Comparison of ENCODE assay signal across 28 cellular contexts in genomic region chr2:74424995-74425406, GRCh38. TPM values are rescaled to one million over a fixed set of nuclear protein-coding genes. Genes with fewer than 3 reads are reported as not detected.
DNase-seq lines count a peak whose midpoint lies in the region; ATAC-seq and TF ChIP-seq lines count a peak whose summit lies in the region.
"Had no signal": no experiment of that assay in that cellular context is flagged by ENCODE, and none has a peak within 500 bp of the region (broad histone marks: within the 10 kb centered on the region; RNA-seq: fewer than 3 reads in every experiment).

No MANE protein-coding gene starts in this region.

- ATAC-seq in GM23338 (no peak), aorta (ENCODE audit: low FRiP score) (no peak), HG03565 (IDR thresholded peaks at IDR 0.05; ENCODE audit: unreplicated experiment) (no peak)
- ATAC-seq: gastrocnemius medialis, left colon, mucosa of descending colon had no signal

- no peak overlapping the region for H2AFZ ChIP-seq in GM23338
- no peak overlapping the region for H2AFZ ChIP-seq in PC-9

- H3K9me3 Mint-ChIP-seq in GM23338, result no peaks in the 10 kb centered on the region
- H3K9me3 Mint-ChIP-seq in progenitor cell of endocrine pancreas (ENCODE audit: low read depth), result no peaks in the 10 kb centered on the region
- H3K9me3 Mint-ChIP-seq: central memory CD8-positive, alpha-beta T cell; immature natural killer cell had no signal

- H3K27ac Mint-ChIP-seq in GM23338 (no peak overlapping the region), progenitor cell of endocrine pancreas (peak overlapping the region; percentile 45)
- H3K27ac Mint-ChIP-seq: activated naive CD8-positive, alpha-beta T cell had no signal

- H3K36me3 ChIP-seq in GM23338 (ENCODE audit: insufficient read depth) (peaks cover 8% of the 10 kb centered on the region; the same call in 1 of the 2 replicates), PC-9 (ENCODE audit: low read depth) (peaks cover 19% of the 10 kb centered on the region; the same call in 1 of the 2 replicates), aorta (ENCODE audit: control insufficient read depth in 1 of 2, insufficient read depth in 2 of 2, low read length in 1 of 2) (no peaks in the 10 kb centered on the region)

- intact Hi-C loops in PC-9 (cut with micrococcal nuclease; ENCODE audit: unreplicated experiment), result no loop called here
- intact Hi-C loops in aorta (cut with DNase I), result no loop called here

- POLR2A ChIA-PET in PC-9 (lab: Charles Lee; ENCODE audit: unreplicated experiment), result no interaction called here

- H3K4me3 Mint-ChIP-seq in GM23338 (no peak overlapping the region), progenitor cell of endocrine pancreas (ENCODE audit: low read depth) (no peak overlapping the region)
- H3K4me3 Mint-ChIP-seq: activated naive CD8-positive, alpha-beta T cell; central memory CD8-positive, alpha-beta T cell; immature natural killer cell had no signal

- TSS peak; percentile 4 for BruUV-seq in PC-9 (replicated peaks; lab: Mats Ljungman, UMichigan)

- H3K4me2 ChIP-seq in GM23338 (no peak overlapping the region), PC-9 (no peak overlapping the region)

- H3K4me1 ChIP-seq in GM23338 (ENCODE audit: insufficient read depth) (no peaks in the 10 kb centered on the region), PC-9 (replicated peaks; ENCODE audit: insufficient read depth) (peaks cover 9% of the 10 kb centered on the region), aorta (ENCODE audit: control insufficient read depth in 1 of 2, insufficient read depth in 2 of 2, low read length in 2 of 2) (no peaks in the 10 kb centered on the region)

- H3K27me3 ChIP-seq in GM23338 (ENCODE audit: insufficient read depth) (peaks cover 13% of the 10 kb centered on the region), PC-9 (ENCODE audit: insufficient read depth, low read depth) (no peaks in the 10 kb centered on the region), aorta (ENCODE audit: control insufficient read depth in 1 of 2, insufficient read depth in 2 of 2, low read length in 1 of 2) (no peaks in the 10 kb centered on the region)
- H3K27me3 ChIP-seq: ascending aorta, right atrium auricular region, stomach had no signal

- H3K36me3 Mint-ChIP-seq in GM23338 (ENCODE audit: low read depth) (peaks cover 49% of the 10 kb centered on the region), progenitor cell of endocrine pancreas (ENCODE audit: insufficient read depth) (peaks cover 18% of the 10 kb centered on the region)
- H3K36me3 Mint-ChIP-seq: activated naive CD8-positive, alpha-beta T cell had no signal

- H3K9me2 ChIP-seq in GM23338 (ENCODE audit: insufficient read depth) (no peaks in the 10 kb centered on the region), PC-9 (ENCODE audit: insufficient read depth) (no peaks in the 10 kb centered on the region)

- no peaks in the 10 kb centered on the region for H3K9me3 ChIP-seq in PC-9 (ENCODE audit: insufficient read depth, low read depth)
- H3K9me3 ChIP-seq in aorta (ENCODE audit: control insufficient read depth, low read length), result no peaks in the 10 kb centered on the region
- H3K9me3 ChIP-seq: ascending aorta, gastrocnemius medialis, mucosa of descending colon, right atrium auricular region, stomach had no signal

- DNase-seq in GM23338 (ENCODE audit: low spot score), result no peak
- DNase-seq in PC-9, result no peak
- DNase-seq in epithelial cell of prostate (ENCODE audit: low read depth, low spot score), result no peak
- no peak for DNase-seq in progenitor cell of endocrine pancreas (ENCODE audit: low spot score, unreplicated experiment)
- no peak for DNase-seq in aorta
- no peak for DNase-seq in NCI-H1048 (lab: John Stamatoyannopoulos, UW)
- DNase-seq: activated CD4-positive, alpha-beta T cell treated with anti-CD3 and anti-CD28 coated beads for 4 hours; activated effector memory CD4-positive, alpha-beta T cell treated with Interleukin-2 at 50 U/mL for 16 hours; C1 segment of cervical spinal cord; dermis blood vessel endothelial cell; DMS53; gastrocnemius medialis; hypothalamus; immature natural killer cell; IMR-90; left colon; mucosa of descending colon; NCI-H510A; stimulated activated CD4-positive, alpha-beta T cell treated with anti-CD3 and anti-CD28 coated beads, Interleukin-12 subunit alpha, Interleukin-12 subunit beta, amount 100 ng/mL, for 4 hours; stimulated activated CD4-positive, alpha-beta T cell treated with anti-CD3 and anti-CD28 coated beads, Interleukin-2, amount 100 ng/mL, for 48 hours; stomach; T1000 had no signal

- WGBS in aorta, 2 donors, result 73 to 87% methylated on average over 5 of the region's 5 CpGs

- TF ChIP-seq CTCF in GM23338 (conservative IDR thresholded peaks at IDR 0.05; ENCODE audit: low read depth in 2 of 2) (no peak), PC-9 (conservative IDR thresholded peaks at IDR 0.05) (no peak), progenitor cell of endocrine pancreas (IDR thresholded peaks at IDR 0.05; ENCODE audit: unreplicated experiment) (no peak)

- H3K27ac ChIP-seq in GM23338 (ENCODE audit: low read depth) (0 out of 2 replicates have a peak overlapping the region, but pooled peaks have one; percentile 32), PC-9 (no peak overlapping the region), epithelial cell of prostate (peak overlapping the region; percentile 99), aorta (ENCODE audit: low read depth in 1 of 2, low read length in 2 of 2) (no peak overlapping the region)
- H3K27ac ChIP-seq: ascending aorta, gastrocnemius medialis, right atrium auricular region, stomach, VCaP had no signal

- H3K79me2 ChIP-seq in GM23338 (replicated peaks; ENCODE audit: insufficient read depth) (no peaks in the 10 kb centered on the region), PC-9 (ENCODE audit: low read depth) (no peaks in the 10 kb centered on the region)

- peaks cover 5% of the 10 kb centered on the region; the same call in 1 of the 2 replicates for H4K20me1 ChIP-seq in GM23338 (replicated peaks; ENCODE audit: insufficient read depth)
- 0 out of 2 replicates have a peak, but pooled peaks cover 4% of the 10 kb centered on the region for H4K20me1 ChIP-seq in PC-9 (ENCODE audit: insufficient read depth)

- H3K4me3 ChIP-seq in GM23338 (no peak overlapping the region), PC-9 (no peak overlapping the region), aorta (ENCODE audit: low read length in 2 of 2) (no peak overlapping the region)
- H3K4me3 ChIP-seq: ascending aorta, gastrocnemius medialis, mucosa of descending colon, right atrium auricular region, stomach had no signal

- CTCF ChIA-PET in PC-9 (lab: Charles Lee), result no interaction called here

- H3K4me1 Mint-ChIP-seq in GM23338, result peaks cover 10% of the 10 kb centered on the region
- H3K4me1 Mint-ChIP-seq in progenitor cell of endocrine pancreas (ENCODE audit: low read depth), result peaks cover 7% of the 10 kb centered on the region

- peaks cover 39% of the 10 kb centered on the region for H3K27me3 Mint-ChIP-seq in GM23338 (ENCODE audit: insufficient read depth, low read depth, poor library complexity)
- peaks cover 4% of the 10 kb centered on the region for H3K27me3 Mint-ChIP-seq in progenitor cell of endocrine pancreas
- H3K27me3 Mint-ChIP-seq: activated naive CD8-positive, alpha-beta T cell; central memory CD8-positive, alpha-beta T cell had no signal

- H3F3A ChIP-seq in GM23338 (replicated peaks; ENCODE audit: low read depth), result peaks cover 13% of the 10 kb centered on the region; the same call in 1 of the 2 replicates
- H3F3A ChIP-seq in PC-9 (ENCODE audit: insufficient read depth, low read depth), result peaks cover 41% of the 10 kb centered on the region; the same call in 1 of the 2 replicates

RNA-seq across cellular contexts. Expression of gene WDR54, which starts 3.5 kb away (rescaled TPM):
- 41.3 and 41.6 TPM in 2 replicates for total RNA-seq in GM23338 (2014; rRNA removed; shearing (Covaris generic))
- polyA plus RNA-seq in GM23338 (2016; fragmentation: Nextera tagmentation; extraction: Ambion mirVana), result 35.2 and 42.6 TPM in 2 replicates
- 46.7 and 53.0 TPM in 2 replicates for total RNA-seq in PC-9 (2021)
- total RNA-seq in progenitor cell of endocrine pancreas, result 28.1 and 30.2 TPM in 2 replicates
- 10 to 100 TPM in 1 of 2 donors, 1 to 10 TPM in 1; 6.3 to 10.2 TPM for total RNA-seq in aorta
- polyA plus RNA-seq in aorta, result 10 to 100 TPM in 1 of 2 donors, 1 to 10 TPM in 1; 6.5 to 19.9 TPM

RNA-seq across cellular contexts. Expression of gene C2orf81, which starts 3.6 kb away (rescaled TPM):
- 4.6 TPM in 2 replicates for total RNA-seq in GM23338 (2014; rRNA removed; shearing (Covaris generic))
- polyA plus RNA-seq in GM23338 (2016; fragmentation: Nextera tagmentation; extraction: Ambion mirVana), result 3.7 and 3.8 TPM in 2 replicates
- total RNA-seq in PC-9 (2021), result 9.8 and 12.0 TPM in 2 replicates
- total RNA-seq in progenitor cell of endocrine pancreas, result 11.3 and 13.4 TPM in 2 replicates
- 1 to 10 TPM; 1.4 to 3.1 TPM for total RNA-seq in aorta
- polyA plus RNA-seq in aorta, result 1 to 10 TPM; 1.3 to 4.5 TPM

RNA-seq across cellular contexts. Expression of gene RTKN, which starts 16.7 kb away (rescaled TPM):
- 42.8 and 50.0 TPM in 2 replicates for total RNA-seq in GM23338 (2014; rRNA removed; shearing (Covaris generic))
- 20.4 and 24.5 TPM in 2 replicates for polyA plus RNA-seq in GM23338 (2016; fragmentation: Nextera tagmentation; extraction: Ambion mirVana)
- 58.9 and 63.4 TPM in 2 replicates for total RNA-seq in PC-9 (2021)
- total RNA-seq in progenitor cell of endocrine pancreas, result 121 and 129 TPM in 2 replicates
- total RNA-seq in aorta, result 10 to 100 TPM; 11.7 to 27.7 TPM
- 10 to 100 TPM; 10.3 to 19.5 TPM for polyA plus RNA-seq in aorta

RNA-seq across cellular contexts. Expression of gene INO80B, which starts 29.9 kb away (rescaled TPM):
- total RNA-seq in GM23338 (2014; rRNA removed; shearing (Covaris generic)), result 17.5 and 21.8 TPM in 2 replicates
- polyA plus RNA-seq in GM23338 (2016; fragmentation: Nextera tagmentation; extraction: Ambion mirVana) (5.1 and 6.1 TPM in 2 replicates), aorta (10 to 100 TPM; 18.2 to 60.9 TPM)
- total RNA-seq in PC-9 (2021) (32.5 and 34.2 TPM in 2 replicates), progenitor cell of endocrine pancreas (46.8 and 51.0 TPM in 2 replicates), aorta (10 to 100 TPM; 29.3 to 38.2 TPM)

RNA-seq across cellular contexts. Expression of gene WBP1, which starts 33.2 kb away (rescaled TPM):
- 52.4 and 64.4 TPM in 2 replicates for total RNA-seq in GM23338 (2014; rRNA removed; shearing (Covaris generic))
- 53.0 and 62.0 TPM in 2 replicates for polyA plus RNA-seq in GM23338 (2016; fragmentation: Nextera tagmentation; extraction: Ambion mirVana)
- 68.0 and 74.7 TPM in 2 replicates for total RNA-seq in PC-9 (2021)
- total RNA-seq in progenitor cell of endocrine pancreas, result 127 and 140 TPM in 2 replicates
- 10 to 100 TPM; 38.1 to 56.5 TPM for total RNA-seq in aorta
- 100 to 1,000 TPM in 1 of 2 donors, 10 to 100 TPM in 1; 59.2 to 149 TPM for polyA plus RNA-seq in aorta

Comparison
In these comparisons a context has a peak if more than half of its experiments do, and no peak if none do; other contexts are left out.
1. H3K27ac ChIP-seq: peak in GM23338 (single experiment) and epithelial cell of prostate (single experiment); none in PC-9 (single experiment) and aorta (0 of 2).